ENCODE assay signal across 9 cellular contexts in genomic region chr7:106866298-106867281, GRCh38. TPM values are rescaled to one million over a fixed set of nuclear protein-coding genes. Genes with fewer than 3 reads are reported as not detected.
DNase-seq lines count a peak whose midpoint lies in the region; ATAC-seq, FAIRE-seq and TF ChIP-seq lines count a peak whose summit lies in the region.
"Had no signal": no experiment of that assay in that cellular context is flagged by ENCODE, and none has a peak within 500 bp of the region (broad histone marks: within the 10 kb centered on the region; RNA-seq: fewer than 3 reads in every experiment).

No MANE protein-coding gene starts in this region.

- H3K4me3 Mint-ChIP-seq in activated naive CD4-positive, alpha-beta T cell treated with anti-CD3 and anti-CD28 coated beads, Interleukin-2, amount 50 U/mL, for 24 hours = peak overlapping the region; percentile 93
- H3K4me3 Mint-ChIP-seq in Calu3 (ENCODE audit: low read depth, unreplicated experiment) = no peak overlapping the region

- no peaks in the 10 kb centered on the region for H3K9me3 Mint-ChIP-seq in activated naive CD4-positive, alpha-beta T cell treated with anti-CD3 and anti-CD28 coated beads, Interleukin-2, amount 50 U/mL, for 24 hours
- H3K9me3 Mint-ChIP-seq in Calu3 (ENCODE audit: low read depth, unreplicated experiment) = no peaks in the 10 kb centered on the region

- no peaks in the 10 kb centered on the region for H3K79me2 ChIP-seq in HepG2 (ENCODE audit: insufficient read depth, low read length)

- BruUV-seq in HepG2 (replicated peaks; lab: Mats Ljungman, UMichigan) = no TSS peak
- no TSS peak for BruUV-seq in Calu3 (replicated peaks; lab: Mats Ljungman, UMichigan)

- H3K27me3 ChIP-seq in right lobe of liver (no peaks in the 10 kb centered on the region), HepG2 (ENCODE audit: control insufficient read depth in 1 of 2, insufficient read depth in 2 of 2, low read length in 2 of 2) (no peaks in the 10 kb centered on the region), upper lobe of right lung (no peaks in the 10 kb centered on the region)

- no peak overlapping the region for H3K4me2 ChIP-seq in HepG2 (ENCODE audit: low read depth, low read length)

- peak overlapping the region in 2 of 3 donors; percentile 6 to 35 for H3K27ac ChIP-seq in right lobe of liver
- no peak overlapping the region for H3K27ac ChIP-seq in HepG2 (ENCODE audit: extremely low read length, insufficient read depth, low read length)
- peak overlapping the region; percentile 58 for H3K27ac ChIP-seq in upper lobe of right lung

- H3K4me1 ChIP-seq in right lobe of liver = no peaks in the 10 kb centered on the region
- H3K4me1 ChIP-seq in HepG2 (ENCODE audit: insufficient read depth, low read length) = no peaks in the 10 kb centered on the region
- peaks cover 11% of the 10 kb centered on the region for H3K4me1 ChIP-seq in upper lobe of right lung

- H3K4me3 ChIP-seq in right lobe of liver (peak overlapping the region in 1 of 3 donors; percentile 4), HepG2 (replicated peaks in 1 of 3; ENCODE audit: insufficient read depth in 1 of 3, low read depth in 2 of 3, low read length in 3 of 3) (no peak overlapping the region), upper lobe of right lung (peak overlapping the region; percentile 46)

- no peaks in the 10 kb centered on the region for H4K20me1 ChIP-seq in HepG2 (ENCODE audit: insufficient read depth, low read length)

- TF ChIP-seq EP300 in HepG2 (IDR thresholded peaks at IDR 0.05; ENCODE audit: low read depth in 2 of 2, low read length in 2 of 2) (no peak), HepG2 (CRISPR knock-in tag; IDR thresholded peaks at IDR 0.05; ENCODE audit: borderline replicate concordance) (no peak)

- H3K9me3 ChIP-seq in right lobe of liver (no peaks in the 10 kb centered on the region), HepG2 (ENCODE audit: low read length) (no peaks in the 10 kb centered on the region), upper lobe of right lung (no peaks in the 10 kb centered on the region)

- intact Hi-C loops in right lobe of liver (cut with DNase I) = no loop called here
- intact Hi-C loops in HepG2 (cut with micrococcal nuclease; ENCODE audit: unreplicated experiment) = no loop called here
- intact Hi-C loops in upper lobe of right lung (cut with DNase I) = no loop called here
- intact Hi-C loops in Calu3 (cut with micrococcal nuclease; ENCODE audit: unreplicated experiment) = no loop called here

- TF ChIP-seq POLR2A in right lobe of liver (IDR thresholded peaks at IDR 0.05) (no peak), HepG2 (IDR thresholded peaks at IDR 0.05; ENCODE audit: insufficient read depth in 1 of 2, low read depth in 2 of 2, low read length in 2 of 2) (no peak)

- H3K36me3 Mint-ChIP-seq in activated naive CD4-positive, alpha-beta T cell treated with anti-CD3 and anti-CD28 coated beads, Interleukin-2, amount 50 U/mL, for 24 hours = peaks cover 12% of the 10 kb centered on the region
- no peaks in the 10 kb centered on the region for H3K36me3 Mint-ChIP-seq in Calu3 (ENCODE audit: insufficient read depth, unreplicated experiment)

- ATAC-seq in right lobe of liver (no peak), HepG2 (no peak), HG03439 (IDR thresholded peaks at IDR 0.05; ENCODE audit: unreplicated experiment) (peak; percentile 34), upper lobe of right lung (peak; percentile 31)

- peak overlapping the region; percentile 92 for H3K27ac Mint-ChIP-seq in activated naive CD4-positive, alpha-beta T cell treated with anti-CD3 and anti-CD28 coated beads, Interleukin-2, amount 50 U/mL, for 24 hours
- H3K27ac Mint-ChIP-seq in Calu3 (ENCODE audit: unreplicated experiment) = no peak overlapping the region

- FAIRE-seq in HepG2 (lab: Jason Lieb, UNC) = no peak

- WGBS in right lobe of liver (ENCODE audit: insufficient coverage, low coverage, low lambda C conversion rate, missing lambda C conversion rate) = 36% methylated on average over 5 of the region's 5 CpGs
- 14% methylated on average over 5 of the region's 5 CpGs for WGBS in HepG2 (ENCODE audit: low lambda C conversion rate)

- H3K27me3 Mint-ChIP-seq in activated naive CD4-positive, alpha-beta T cell treated with anti-CD3 and anti-CD28 coated beads, Interleukin-2, amount 50 U/mL, for 24 hours = no peaks in the 10 kb centered on the region
- no peaks in the 10 kb centered on the region for H3K27me3 Mint-ChIP-seq in Calu3 (ENCODE audit: unreplicated experiment)

- POLR2A ChIA-PET in HepG2 (lab: Yijun Ruan, JAX) = no interaction called here

- no peak overlapping the region for H3K9ac ChIP-seq in HepG2 (ENCODE audit: insufficient read depth, low read depth, low read length)

- H3K36me3 ChIP-seq in right lobe of liver = no peaks in the 10 kb centered on the region
- H3K36me3 ChIP-seq in HepG2 (replicated peaks in 1 of 2; ENCODE audit: control insufficient read depth in 1 of 2, insufficient read depth in 2 of 2, low read length in 2 of 2) = no peaks in the 10 kb centered on the region
- peaks cover 8% of the 10 kb centered on the region for H3K36me3 ChIP-seq in upper lobe of right lung

- TF ChIP-seq CTCF in right lobe of liver (IDR thresholded peaks at IDR 0.05) = no peak
- TF ChIP-seq CTCF in HepG2 (CRISPR knock-in tag; IDR thresholded peaks at IDR 0.05) = no peak
- TF ChIP-seq CTCF in upper lobe of right lung (IDR thresholded peaks at IDR 0.05) = no peak
- no peak for TF ChIP-seq CTCF in Calu3 (IDR thresholded peaks at IDR 0.05; ENCODE audit: unreplicated experiment)

- H3K4me1 Mint-ChIP-seq in activated naive CD4-positive, alpha-beta T cell treated with anti-CD3 and anti-CD28 coated beads, Interleukin-2, amount 50 U/mL, for 24 hours = peaks cover 86% of the 10 kb centered on the region
- H3K4me1 Mint-ChIP-seq in Calu3 (ENCODE audit: low read depth, unreplicated experiment) = no peaks in the 10 kb centered on the region

- CTCF ChIA-PET in HepG2 (lab: Yijun Ruan, JAX; ENCODE audit: low intra/inter-chr PET ratio, low total read pairs) = no interaction called here
- CTCF ChIA-PET in Calu3 (lab: Charles Lee) = interaction anchor here (0.6 kb wide), 1 partner anchor 966 kb away, joined by 4 read pairs; no protein-coding TSS in a partner anchor

- in situ Hi-C loops in HepG2 (cut with HindIII; ENCODE audit: extremely low pct_ligation_motif_present, low pct_unique_long_range_greater_than_20kb) = no loop called here

- TF ChIP-seq RAD21 in HepG2 (CRISPR knock-in tag; IDR thresholded peaks at IDR 0.05) = no peak

- H2AFZ ChIP-seq in HepG2 (ENCODE audit: low read length) = no peak overlapping the region

- DNase-seq in right lobe of liver (no peak), HepG2 (ENCODE audit: low spot score) (no peak), upper lobe of right lung (no peak), Calu3 (no peak), NCI-H526 treated with DMSO at 0.1 percent for 48 hours (lab: John Stamatoyannopoulos, UW) (no peak), NCI-H1417 (lab: John Stamatoyannopoulos, UW) (no peak)
- DNase-seq: IMR-90 had no signal

TF ChIP-seq in HepG2, 621 proteins besides CTCF, POLR2A, EP300 and RAD21:
- TF ChIP-seq U2AF1 (optimal IDR thresholded peaks at IDR 0.05; ENCODE audit: low read depth, low read length) = no peak
- no peak for TF ChIP-seq DNMT3B (CRISPR knock-in tag; conservative IDR thresholded peaks at IDR 0.05)

RNA-seq across cellular contexts. Expression of gene PIK3CG, which starts 1.5 kb away (rescaled TPM):
- 1 to 10 TPM in 1 of 6 experiments, under 1 TPM in 5; 0.53 to 1.9 (median 0.71) TPM for total RNA-seq in right lobe of liver
- not detected in 2 replicates for total RNA-seq in HepG2 (2016; rRNA removed; fragmentation: Illumina TruSeq; extraction: Trizol)
- not detected in 2 replicates for total RNA-seq in HepG2 (2016; cell fraction: cytosol; rRNA removed; fragmentation: Illumina TruSeq; extraction: Trizol; ENCODE audit: low read depth)
- not detected in 2 replicates for total RNA-seq in HepG2 (2016; cell fraction: insoluble cytoplasmic fraction; rRNA removed; fragmentation: Illumina TruSeq; extraction: Trizol)
- not detected in 2 replicates for total RNA-seq in HepG2 (2016; cell fraction: membrane; rRNA removed; fragmentation: Illumina TruSeq; extraction: Trizol)
- total RNA-seq in HepG2 (2016; cell fraction: nucleus; rRNA removed; fragmentation: Illumina TruSeq; extraction: Trizol) = not detected in 2 replicates
- not detected in 2 replicates for polyA plus RNA-seq in HepG2 (2011; rRNA removed)
- not detected in 2 replicates for polyA plus RNA-seq in HepG2 (2011; cell fraction: cytosol; rRNA removed)
- polyA plus RNA-seq in HepG2 (2011; cell fraction: nucleus; rRNA removed) = not detected in 2 replicates
- polyA plus RNA-seq in HepG2 (2012) = not detected in 2 replicates
- polyA plus RNA-seq in HepG2 (2016; cell fraction: cytosol; fragmentation: Illumina TruSeq; extraction: Trizol; ENCODE audit: low read depth) = not detected in 2 replicates
- polyA plus RNA-seq in HepG2 (2016; cell fraction: insoluble cytoplasmic fraction; fragmentation: Illumina TruSeq; extraction: Trizol; ENCODE audit: low read depth) = not detected in 2 replicates
- not detected in 2 replicates for polyA plus RNA-seq in HepG2 (2016; cell fraction: membrane; fragmentation: Illumina TruSeq; extraction: Trizol; ENCODE audit: low read depth)
- not detected in 2 replicates for polyA plus RNA-seq in HepG2 (2016; cell fraction: nucleus; fragmentation: Illumina TruSeq; extraction: Trizol; ENCODE audit: insufficient read depth, low read depth)
- 0.04 and 0.16 TPM in 2 replicates for polyA minus RNA-seq in HepG2 (2011; rRNA and poly(A)+ RNA removed; ENCODE audit: low replicate concordance)
- polyA minus RNA-seq in HepG2 (2011; cell fraction: cytosol; rRNA and poly(A)+ RNA removed) = not detected in 2 replicates
- polyA minus RNA-seq in HepG2 (2011; cell fraction: nucleus; rRNA and poly(A)+ RNA removed) = not detected in 2 replicates
- 15.7 TPM for total RNA-seq in upper lobe of right lung
- total RNA-seq in Calu3 (2022) = not detected in 2 replicates
- polyA plus RNA-seq: IMR-90 had no signal

Comparison
In these comparisons a context has a peak if more than half of its experiments do, and no peak if none do; other contexts are left out.
1. ATAC-seq: peak in HG03439 (single experiment) and upper lobe of right lung (single experiment); none in right lobe of liver (0 of 4) and HepG2 (single experiment).